In the genomic region with DNA sequence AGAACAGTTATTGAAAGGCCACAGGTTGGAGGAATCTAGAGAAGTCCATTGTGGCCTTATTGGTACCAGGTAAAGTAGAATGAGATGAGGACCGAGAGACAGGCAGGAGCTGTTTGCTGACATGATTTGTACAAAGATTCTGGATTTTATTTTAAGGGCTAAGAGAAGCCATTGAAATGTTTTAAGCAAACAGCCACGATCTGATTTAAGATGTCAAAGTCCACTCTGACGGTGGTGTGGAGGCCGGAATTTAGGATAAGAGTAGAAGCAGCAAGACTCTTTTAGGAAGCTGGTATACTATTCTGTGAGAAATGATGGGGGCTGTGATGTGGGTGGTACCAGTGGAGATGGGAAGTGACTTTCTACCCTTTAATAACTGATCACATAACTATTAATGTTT, we compare ENCODE assay signal across 27 cellular contexts.
"Had no signal": no experiment of that assay in that cellular context is flagged by ENCODE, and none has a peak within 500 bp of the region (broad histone marks: within the 10 kb centered on the region; RNA-seq: fewer than 3 reads in every experiment).

No MANE protein-coding gene starts in this region.

- H3K4me1 ChIP-seq: stomach, suprapubic skin, testis, thyroid gland, tibial artery, transverse colon, upper lobe of left lung, uterus, vagina had no signal

- H3K27ac ChIP-seq: stomach, suprapubic skin, testis, thoracic aorta, thyroid gland, tibial artery, tibial nerve, transverse colon, upper lobe of left lung, upper lobe of right lung, uterus, vagina had no signal

- ATAC-seq: stimulated activated effector memory CD8-positive, alpha-beta T cell treated with anti-CD3 and anti-CD28 coated beads, Interleukin-12 subunit alpha, Interleukin-12 subunit beta, amount 100 ng/mL, for 72 hours; stimulated activated memory B cell treated with anti-CD40 and anti-IgM and Interleukin-4, amounts not matched to agents 10 μg/mL and 1 μg/mL and 100 μg/mL, for 72 hours; stimulated activated naive B cell treated with anti-CD40 and anti-IgM and Interleukin-4, amounts not matched to agents 10 μg/mL and 1 μg/mL and 100 μg/mL, for 72 hours; stimulated activated naive CD8-positive, alpha-beta T cell treated with anti-CD3 and anti-CD28 coated beads, Interleukin-15, amount 100 ng/mL, for 72 hours; stimulated activated naive CD8-positive, alpha-beta T cell treated with anti-CD3 and anti-CD28 coated beads, Interleukin-15, Interleukin-2, amounts not matched to agents 100 U/mL and 50 U/mL, for 24 hours; upper lobe of right lung had no signal

- H3K4me3 ChIP-seq: stomach, suprapubic skin, testis, thoracic aorta, thyroid gland, tibial artery, tibial nerve, transverse colon, upper lobe of left lung, upper lobe of right lung, uterus, vagina had no signal

- FAIRE-seq: urothelium cell line had no signal

- H3K36me3 ChIP-seq: stomach, suprapubic skin, thoracic aorta, thyroid gland, tibial artery, tibial nerve, transverse colon, upper lobe of left lung, uterus, vagina had no signal

- H3K9me3 ChIP-seq: stomach, suprapubic skin, testis, thoracic aorta, thyroid gland, tibial artery, tibial nerve, transverse colon, upper lobe of left lung, upper lobe of right lung, uterus, vagina had no signal

- DNase-seq: stimulated activated CD4-positive, alpha-beta T cell treated with anti-CD3 and anti-CD28 coated beads, Interleukin-2, amount 100 ng/mL, for 48 hours; stimulated activated CD4-positive, alpha-beta T cell treated with anti-CD3 and anti-CD28 coated beads, Interleukin-4, amount 100 ng/mL, for 1 hour; stimulated activated CD4-positive, alpha-beta T cell treated with anti-CD3 and anti-CD28 coated beads, Interleukin-4, amount 100 ng/mL, for 24 hours; stimulated activated CD4-positive, alpha-beta T cell treated with anti-CD3 and anti-CD28 coated beads, Interleukin-4, amount 100 ng/mL, for 4 hours; stimulated activated CD8-positive, alpha-beta memory T cell treated with anti-CD3 and anti-CD28 coated beads, Interleukin-4, amount 100 ng/mL, for 48 hours; stimulated activated naive B cell treated with anti-CD40 and anti-IgM and Interleukin-4, amounts not matched to agents 10 μg/mL and 1 μg/mL and 100 μg/mL, for 72 hours; stimulated activated naive CD4-positive, alpha-beta T cell; stimulated activated naive CD4-positive, alpha-beta T cell treated with Interleukin-2 at 50 U/mL for 16 hours; stimulated activated naive CD8-positive, alpha-beta T cell treated with anti-CD3 and anti-CD28 coated beads, Interleukin-15, amount 100 ng/mL, for 72 hours; stimulated activated naive CD8-positive, alpha-beta T cell treated with anti-CD3 and anti-CD28 coated beads, Interleukin-15, Interleukin-2, amounts not matched to agents 100 U/mL and 50 U/mL, for 24 hours; stomach; substantia nigra; testis; thyroid gland; tibial artery; transverse colon; trophoblast cell; upper lobe of left lung; upper lobe of right lung; uterus had no signal

- H3K27me3 ChIP-seq: stomach, suprapubic skin, testis, thyroid gland, tibial artery, tibial nerve, transverse colon, upper lobe of left lung, upper lobe of right lung, uterus, vagina had no signal
